ENCODE assay signal across 1 cellular context in genomic region chr16:75254359-75254837, GRCh38.
TF ChIP-seq lines count a peak whose summit lies in the region.

No MANE protein-coding gene starts in this region.

TF ChIP-seq in K562, 482 proteins besides CTCF, POLR2A, EP300 and RAD21:
- TF ChIP-seq SMARCC2 (IDR thresholded peaks at IDR 0.05; ENCODE audit: low read depth) (no peak), NRF1 (conservative IDR thresholded peaks at IDR 0.05 in 1 of 2, IDR thresholded peaks at IDR 0.05 in 1 of 2) (0 out of 4 replicates have a peak, but pooled peaks have one; percentile 9 to 28)
TF ChIP-seq in K562: peak in this region for 1.
